2 cellular contexts compared by ENCODE assay signal in the genomic region with DNA sequence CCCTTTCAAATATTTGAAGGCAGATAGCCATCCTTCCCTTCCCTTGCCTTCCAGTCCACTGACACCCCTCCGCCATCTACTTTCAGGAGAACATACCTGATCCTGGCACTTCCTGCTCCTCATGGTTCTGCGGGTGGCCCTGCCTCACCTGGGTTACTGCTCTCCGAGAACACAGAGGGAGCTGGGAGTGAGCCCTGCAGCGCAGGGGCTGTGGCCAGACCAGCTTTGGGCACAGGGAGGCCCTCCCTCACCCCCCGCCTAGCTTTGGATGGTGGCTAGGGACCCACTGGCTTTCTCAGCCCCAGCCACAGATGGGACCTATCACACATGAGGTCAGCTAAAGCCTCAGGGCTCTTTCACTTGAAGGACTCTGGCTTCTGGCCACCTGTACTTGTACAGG.
TF ChIP-seq lines count a peak whose summit lies in the region.

No MANE protein-coding gene starts in this region.

TF ChIP-seq in GM23338, 12 proteins besides CTCF, POLR2A, EP300 and RAD21:
- TF ChIP-seq, protein P1, sequence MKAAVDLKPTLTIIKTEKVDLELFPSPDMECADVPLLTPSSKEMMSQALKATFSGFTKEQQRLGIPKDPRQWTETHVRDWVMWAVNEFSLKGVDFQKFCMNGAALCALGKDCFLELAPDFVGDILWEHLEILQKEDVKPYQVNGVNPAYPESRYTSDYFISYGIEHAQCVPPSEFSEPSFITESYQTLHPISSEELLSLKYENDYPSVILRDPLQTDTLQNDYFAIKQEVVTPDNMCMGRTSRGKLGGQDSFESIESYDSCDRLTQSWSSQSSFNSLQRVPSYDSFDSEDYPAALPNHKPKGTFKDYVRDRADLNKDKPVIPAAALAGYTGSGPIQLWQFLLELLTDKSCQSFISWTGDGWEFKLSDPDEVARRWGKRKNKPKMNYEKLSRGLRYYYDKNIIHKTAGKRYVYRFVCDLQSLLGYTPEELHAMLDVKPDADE (IDR thresholded peaks at IDR 0.05): no peak
- TF ChIP-seq, protein P2, sequence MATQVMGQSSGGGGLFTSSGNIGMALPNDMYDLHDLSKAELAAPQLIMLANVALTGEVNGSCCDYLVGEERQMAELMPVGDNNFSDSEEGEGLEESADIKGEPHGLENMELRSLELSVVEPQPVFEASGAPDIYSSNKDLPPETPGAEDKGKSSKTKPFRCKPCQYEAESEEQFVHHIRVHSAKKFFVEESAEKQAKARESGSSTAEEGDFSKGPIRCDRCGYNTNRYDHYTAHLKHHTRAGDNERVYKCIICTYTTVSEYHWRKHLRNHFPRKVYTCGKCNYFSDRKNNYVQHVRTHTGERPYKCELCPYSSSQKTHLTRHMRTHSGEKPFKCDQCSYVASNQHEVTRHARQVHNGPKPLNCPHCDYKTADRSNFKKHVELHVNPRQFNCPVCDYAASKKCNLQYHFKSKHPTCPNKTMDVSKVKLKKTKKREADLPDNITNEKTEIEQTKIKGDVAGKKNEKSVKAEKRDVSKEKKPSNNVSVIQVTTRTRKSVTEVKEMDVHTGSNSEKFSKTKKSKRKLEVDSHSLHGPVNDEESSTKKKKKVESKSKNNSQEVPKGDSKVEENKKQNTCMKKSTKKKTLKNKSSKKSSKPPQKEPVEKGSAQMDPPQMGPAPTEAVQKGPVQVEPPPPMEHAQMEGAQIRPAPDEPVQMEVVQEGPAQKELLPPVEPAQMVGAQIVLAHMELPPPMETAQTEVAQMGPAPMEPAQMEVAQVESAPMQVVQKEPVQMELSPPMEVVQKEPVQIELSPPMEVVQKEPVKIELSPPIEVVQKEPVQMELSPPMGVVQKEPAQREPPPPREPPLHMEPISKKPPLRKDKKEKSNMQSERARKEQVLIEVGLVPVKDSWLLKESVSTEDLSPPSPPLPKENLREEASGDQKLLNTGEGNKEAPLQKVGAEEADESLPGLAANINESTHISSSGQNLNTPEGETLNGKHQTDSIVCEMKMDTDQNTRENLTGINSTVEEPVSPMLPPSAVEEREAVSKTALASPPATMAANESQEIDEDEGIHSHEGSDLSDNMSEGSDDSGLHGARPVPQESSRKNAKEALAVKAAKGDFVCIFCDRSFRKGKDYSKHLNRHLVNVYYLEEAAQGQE (IDR thresholded peaks at IDR 0.05; ENCODE audit: unreplicated experiment): no peak
- TF ChIP-seq JUNB (IDR thresholded peaks at IDR 0.05; ENCODE audit: unreplicated experiment) (no peak), ZNF331 (CRISPR knock-in tag; IDR thresholded peaks at IDR 0.05; ENCODE audit: low read depth) (no peak), NANOG (IDR thresholded peaks at IDR 0.05; ENCODE audit: borderline replicate concordance) (no peak), EZH2phosphoT487 (IDR thresholded peaks at IDR 0.05; ENCODE audit: unreplicated experiment) (no peak), ZNF114 (CRISPR knock-in tag; IDR thresholded peaks at IDR 0.05) (no peak), STAT1 (IDR thresholded peaks at IDR 0.05; ENCODE audit: unreplicated experiment) (no peak), POLR2AphosphoS5 (IDR thresholded peaks at IDR 0.05; ENCODE audit: low read depth) (no peak), EZH2 (IDR thresholded peaks at IDR 0.05; ENCODE audit: low read depth, unreplicated experiment) (no peak)

TF ChIP-seq in endothelial cell of umbilical vein, 7 proteins besides CTCF, POLR2A, EP300 and RAD21:
- TF ChIP-seq JUN (IDR thresholded peaks at IDR 0.05; ENCODE audit: borderline replicate concordance, insufficient read depth, insufficient read length, low read depth): no peak
- peak; percentile 41 for TF ChIP-seq EZH2 (IDR thresholded peaks at IDR 0.05; ENCODE audit: borderline replicate concordance, low read depth, low read length, severe bottlenecking)
- no peak for TF ChIP-seq GATA2 (IDR thresholded peaks at IDR 0.05; ENCODE audit: insufficient read depth, insufficient read length, low read depth, low read length)
- no peak for TF ChIP-seq MAX (IDR thresholded peaks at IDR 0.05; ENCODE audit: insufficient read depth, insufficient read length)
- no peak for TF ChIP-seq POLR2AphosphoS5 (IDR thresholded peaks at IDR 0.05; ENCODE audit: insufficient read depth, low read depth, low read length)
- no peak for TF ChIP-seq MYC (IDR thresholded peaks at IDR 0.05; ENCODE audit: low read depth, low read length)
- TF ChIP-seq FOS (IDR thresholded peaks at IDR 0.05; ENCODE audit: borderline replicate concordance, insufficient read depth, low read length): no peak
